Comparison of ENCODE assay signal across 24 cellular contexts in the genomic region with DNA sequence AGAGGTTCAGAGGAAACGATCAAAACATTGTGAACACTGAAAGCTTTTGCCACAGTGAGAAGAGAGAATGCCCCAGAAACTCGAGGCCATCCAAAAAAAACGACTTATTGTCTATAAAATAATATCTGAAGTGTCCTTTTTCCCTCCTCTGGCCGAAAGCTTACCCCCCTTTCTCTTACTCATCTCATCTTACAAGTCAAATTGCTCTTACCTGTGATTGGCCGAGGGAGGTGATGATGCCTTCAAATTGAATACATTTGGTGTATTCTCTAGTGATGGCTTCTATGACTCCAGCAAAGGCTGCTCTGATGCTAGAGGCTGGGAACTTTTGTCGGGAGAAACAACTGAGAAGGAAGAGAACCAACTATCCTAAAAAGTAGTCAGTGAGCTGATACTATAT.
"Had no signal": no experiment of that assay in that cellular context is flagged by ENCODE, and none has a peak within 500 bp of the region (broad histone marks: within the 10 kb centered on the region; RNA-seq: fewer than 3 reads in every experiment).

No MANE protein-coding gene starts in this region.

- DNase-seq: activated CD4-positive, alpha-beta T cell treated with anti-CD3 and anti-CD28 coated beads, Interleukin-2, amount 10 ng/mL, durations not matched to agents 7 days and 5 days; activated CD8-positive, alpha-beta memory T cell treated with anti-CD3 and anti-CD28 coated beads for 24 hours; activated CD8-positive, alpha-beta memory T cell treated with anti-CD3 and anti-CD28 coated beads, Interleukin-2, amount 50 U/mL, for 48 hours; activated effector memory CD4-positive, alpha-beta T cell treated with Interleukin-2 at 50 U/mL for 16 hours; activated naive CD4-positive, alpha-beta T cell treated with anti-CD3 and anti-CD28 coated beads, Interleukin-2, amount 10 ng/mL, durations not matched to agents 7 days and 5 days; activated naive CD8-positive, alpha-beta T cell treated with anti-CD3 and anti-CD28 coated beads, Interleukin-2, amount 50 U/mL, for 24 hours; activated T-cell treated with anti-CD3 and anti-CD28 coated beads, Interleukin-2, amount 50 U/mL, for 48 hours; anterior cingulate cortex; brain microvascular endothelial cell; central memory CD4-positive, alpha-beta T cell; erythroblast; hypothalamus; islet precursor cell; spleen; stimulated activated naive B cell treated with anti-CD40 and anti-IgM and Interleukin-4, amounts not matched to agents 10 μg/mL and 1 μg/mL and 100 μg/mL, for 72 hours; upper lobe of right lung had no signal

- H3K27me3 ChIP-seq: brain microvascular endothelial cell, spleen, upper lobe of right lung had no signal

- FAIRE-seq: colon, endometrium, frontal cortex had no signal

- H3K27ac Mint-ChIP-seq: activated CD4-positive, alpha-beta T cell treated with anti-CD3 and anti-CD28 coated beads, Interleukin-2, amount 10 ng/mL, durations not matched to agents 7 days and 5 days; activated naive CD4-positive, alpha-beta T cell treated with anti-CD3 and anti-CD28 coated beads, Interleukin-2, amount 10 ng/mL, durations not matched to agents 7 days and 5 days; activated naive CD8-positive, alpha-beta T cell treated with anti-CD3 and anti-CD28 coated beads, Interleukin-2, amount 50 U/mL, for 24 hours; mesothelial cell of epicardium; natural killer cell treated with Interleukin-12 subunit alpha and Interleukin-12 subunit beta and Interleukin-15 and Interleukin-18, amount 100 ng/mL, for 72 hours; stimulated activated naive B cell treated with anti-CD40 and anti-IgM and Interleukin-4, amounts not matched to agents 10 μg/mL and 1 μg/mL and 100 μg/mL, for 72 hours had no signal

- H3K27ac ChIP-seq: brain microvascular endothelial cell, parathyroid adenoma, spleen, upper lobe of right lung had no signal

- H3K4me3 Mint-ChIP-seq: activated CD4-positive, alpha-beta T cell treated with anti-CD3 and anti-CD28 coated beads, Interleukin-2, amount 10 ng/mL, durations not matched to agents 7 days and 5 days; activated naive CD4-positive, alpha-beta T cell treated with anti-CD3 and anti-CD28 coated beads, Interleukin-2, amount 10 ng/mL, durations not matched to agents 7 days and 5 days; activated naive CD8-positive, alpha-beta T cell treated with anti-CD3 and anti-CD28 coated beads, Interleukin-2, amount 50 U/mL, for 24 hours; mesothelial cell of epicardium; natural killer cell treated with Interleukin-12 subunit alpha and Interleukin-12 subunit beta and Interleukin-15 and Interleukin-18, amount 100 ng/mL, for 72 hours; stimulated activated naive B cell treated with anti-CD40 and anti-IgM and Interleukin-4, amounts not matched to agents 10 μg/mL and 1 μg/mL and 100 μg/mL, for 72 hours had no signal

- H3K4me1 Mint-ChIP-seq: activated CD4-positive, alpha-beta T cell treated with anti-CD3 and anti-CD28 coated beads, Interleukin-2, amount 10 ng/mL, durations not matched to agents 7 days and 5 days; activated naive CD4-positive, alpha-beta T cell treated with anti-CD3 and anti-CD28 coated beads, Interleukin-2, amount 10 ng/mL, durations not matched to agents 7 days and 5 days; activated naive CD8-positive, alpha-beta T cell treated with anti-CD3 and anti-CD28 coated beads, Interleukin-2, amount 50 U/mL, for 24 hours; stimulated activated naive B cell treated with anti-CD40 and anti-IgM and Interleukin-4, amounts not matched to agents 10 μg/mL and 1 μg/mL and 100 μg/mL, for 72 hours had no signal

- H3K9me3 Mint-ChIP-seq: activated CD4-positive, alpha-beta T cell treated with anti-CD3 and anti-CD28 coated beads, Interleukin-2, amount 10 ng/mL, durations not matched to agents 7 days and 5 days; activated naive CD4-positive, alpha-beta T cell treated with anti-CD3 and anti-CD28 coated beads, Interleukin-2, amount 10 ng/mL, durations not matched to agents 7 days and 5 days; activated naive CD8-positive, alpha-beta T cell treated with anti-CD3 and anti-CD28 coated beads, Interleukin-2, amount 50 U/mL, for 24 hours had no signal

- H3K36me3 Mint-ChIP-seq: activated naive CD4-positive, alpha-beta T cell treated with anti-CD3 and anti-CD28 coated beads, Interleukin-2, amount 10 ng/mL, durations not matched to agents 7 days and 5 days; mesothelial cell of epicardium; natural killer cell treated with Interleukin-12 subunit alpha and Interleukin-12 subunit beta and Interleukin-15 and Interleukin-18, amount 100 ng/mL, for 72 hours; stimulated activated naive B cell treated with anti-CD40 and anti-IgM and Interleukin-4, amounts not matched to agents 10 μg/mL and 1 μg/mL and 100 μg/mL, for 72 hours had no signal

- H3K27me3 Mint-ChIP-seq: activated naive CD4-positive, alpha-beta T cell treated with anti-CD3 and anti-CD28 coated beads, Interleukin-2, amount 10 ng/mL, durations not matched to agents 7 days and 5 days; stimulated activated naive B cell treated with anti-CD40 and anti-IgM and Interleukin-4, amounts not matched to agents 10 μg/mL and 1 μg/mL and 100 μg/mL, for 72 hours had no signal

- H3K36me3 ChIP-seq: brain microvascular endothelial cell, spleen, upper lobe of right lung had no signal

- ATAC-seq: activated CD4-positive, CD25-positive, alpha-beta regulatory T cell treated with anti-CD3 and anti-CD28 coated beads, Interleukin-2, amount 50 U/mL, for 24 hours; activated naive CD8-positive, alpha-beta T cell treated with anti-CD3 and anti-CD28 coated beads, Interleukin-2, amount 50 U/mL, for 24 hours; natural killer cell treated with Interleukin-12 subunit alpha and Interleukin-12 subunit beta and Interleukin-15 and Interleukin-18, amount 100 ng/mL, for 72 hours; stimulated activated naive B cell treated with anti-CD40 and anti-IgM and Interleukin-4, amounts not matched to agents 10 μg/mL and 1 μg/mL and 100 μg/mL, for 72 hours; upper lobe of right lung had no signal

- H3K4me1 ChIP-seq: parathyroid adenoma, spleen, upper lobe of right lung had no signal

- H3K4me3 ChIP-seq: lung, spleen, upper lobe of right lung had no signal

- H3K9me3 ChIP-seq: spleen, upper lobe of right lung had no signal
